23 cellular contexts compared by ENCODE assay signal in the genomic region with DNA sequence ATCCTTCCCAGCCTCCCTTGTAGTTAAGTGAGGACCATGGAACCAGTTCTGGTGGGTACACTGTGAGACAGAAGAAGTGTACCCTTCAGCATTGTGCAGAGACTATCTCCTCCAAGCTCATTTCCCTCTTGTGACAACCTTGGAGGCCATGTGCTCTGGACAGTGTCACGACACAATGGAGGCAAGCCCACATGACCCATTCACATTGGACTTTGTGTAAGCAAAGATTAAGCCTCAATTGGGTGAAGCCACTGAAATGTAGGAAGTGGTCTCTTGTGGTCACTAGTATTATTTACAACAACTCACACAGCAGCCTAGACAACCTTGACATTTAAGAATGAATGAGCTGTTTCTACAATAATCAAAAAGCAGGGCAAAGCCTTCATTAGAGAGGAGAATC.
DNase-seq lines count a peak whose midpoint lies in the region; ATAC-seq and TF ChIP-seq lines count a peak whose summit lies in the region.
"Had no signal": no experiment of that assay in that cellular context is flagged by ENCODE, and none has a peak within 500 bp of the region (broad histone marks: within the 10 kb centered on the region; RNA-seq: fewer than 3 reads in every experiment).

No MANE protein-coding gene starts in this region.

- intact Hi-C loops in ovary (cut with DNase I), result no loop called here

- TF ChIP-seq CTCF in ovary (IDR thresholded peaks at IDR 0.05) (no peak), GM10248 (IDR thresholded peaks at IDR 0.05; ENCODE audit: control extremely low read depth, extremely low read depth, low read depth, missing control alignments) (no peak), osteocyte (IDR thresholded peaks at IDR 0.05) (no peak)

- H3K27ac ChIP-seq in ovary, result no peak overlapping the region
- H3K27ac ChIP-seq: BLaER1, SK-N-MC had no signal

- H3K9me3 ChIP-seq in ovary, result no peaks in the 10 kb centered on the region
- H3K9me3 ChIP-seq: BLaER1 had no signal

- POLR2A ChIA-PET in GM10248 (lab: Yijun Ruan, JAX), result no interaction called here

- TF ChIP-seq EP300 in ovary (IDR thresholded peaks at IDR 0.05), result no peak

- H3K27me3 ChIP-seq in ovary, result no peaks in the 10 kb centered on the region
- H3K27me3 ChIP-seq: BLaER1 had no signal

- no peaks in the 10 kb centered on the region for H3K4me1 ChIP-seq in ovary (ENCODE audit: insufficient read depth)
- H3K4me1 ChIP-seq: BLaER1 had no signal

- H3K4me1 Mint-ChIP-seq in osteocyte (ENCODE audit: unreplicated experiment), result peaks cover 31% of the 10 kb centered on the region
- H3K4me1 Mint-ChIP-seq: IgD-negative memory B cell had no signal

- H3K27me3 Mint-ChIP-seq in osteocyte (ENCODE audit: unreplicated experiment), result no peaks in the 10 kb centered on the region

- DNase-seq in EH (ENCODE audit: low read depth) (peak; percentile 26), HT1080 (ENCODE audit: low read depth) (peak; percentile 10), RPMI7951 (ENCODE audit: low read depth) (peak; percentile 35), kidney tubule cell (ENCODE audit: low spot score) (peak; percentile 9), ovary (no peak), GM10248 (ENCODE audit: extremely low spot score) (no peak), osteocyte (ENCODE audit: extremely low spot score, unreplicated experiment) (no peak)
- DNase-seq: Calu3; CD8-positive, alpha-beta T cell; GOT3; Karpas-422; MM.1S; NCI-H1105 treated with DMSO at 0.1 percent for 48 hours; NCI-H187; NCI-H2227 treated with DMSO at 0.1 percent for 48 hours; NCI-H524; NCI-H82 had no signal

- 65 to 96% (median 69%) methylated on average over 1 of the region's 1 CpG for WGBS in ovary, 3 donors

- CTCF ChIA-PET in GM10248 (lab: Yijun Ruan, JAX), result interaction anchor here (1.0 kb wide), 1 partner anchor 10 kb away, joined by 3 read pairs; no protein-coding TSS in a partner anchor

- no peaks in the 10 kb centered on the region for H3K36me3 ChIP-seq in ovary
- H3K36me3 ChIP-seq: BLaER1 had no signal

- no peak overlapping the region for H3K4me3 Mint-ChIP-seq in osteocyte (ENCODE audit: unreplicated experiment)
- H3K4me3 Mint-ChIP-seq: CD8-positive, alpha-beta T cell; IgD-negative memory B cell had no signal

- TF ChIP-seq POLR2A in ovary (IDR thresholded peaks at IDR 0.05), result no peak

- no peaks in the 10 kb centered on the region for H3K36me3 Mint-ChIP-seq in osteocyte (ENCODE audit: unreplicated experiment)
- H3K36me3 Mint-ChIP-seq: CD8-positive, alpha-beta T cell; IgD-negative memory B cell had no signal

- H3K9me3 Mint-ChIP-seq in osteocyte (ENCODE audit: unreplicated experiment), result peaks cover 4% of the 10 kb centered on the region

- no peak overlapping the region for H3K27ac Mint-ChIP-seq in osteocyte (ENCODE audit: unreplicated experiment)
- H3K27ac Mint-ChIP-seq: CD8-positive, alpha-beta T cell; IgD-negative memory B cell had no signal

- no peak for ATAC-seq in HG02938 (IDR thresholded peaks at IDR 0.05; ENCODE audit: unreplicated experiment)
- ATAC-seq: CD8-positive, alpha-beta T cell; Panc1; Right ventricle myocardium inferior had no signal

- no peak overlapping the region for H3K4me3 ChIP-seq in ovary
- H3K4me3 ChIP-seq: BLaER1, SK-N-MC had no signal

Comparison
In these comparisons a context has a peak if more than half of its experiments do, and no peak if none do; other contexts are left out.
1. DNase-seq: peak in EH (single experiment), HT1080 (single experiment), RPMI7951 (single experiment) and kidney tubule cell (single experiment); none in ovary (0 of 5), GM10248 (single experiment) and osteocyte (single experiment).